ENCODE assay signal across 8 cellular contexts in the genomic region with DNA sequence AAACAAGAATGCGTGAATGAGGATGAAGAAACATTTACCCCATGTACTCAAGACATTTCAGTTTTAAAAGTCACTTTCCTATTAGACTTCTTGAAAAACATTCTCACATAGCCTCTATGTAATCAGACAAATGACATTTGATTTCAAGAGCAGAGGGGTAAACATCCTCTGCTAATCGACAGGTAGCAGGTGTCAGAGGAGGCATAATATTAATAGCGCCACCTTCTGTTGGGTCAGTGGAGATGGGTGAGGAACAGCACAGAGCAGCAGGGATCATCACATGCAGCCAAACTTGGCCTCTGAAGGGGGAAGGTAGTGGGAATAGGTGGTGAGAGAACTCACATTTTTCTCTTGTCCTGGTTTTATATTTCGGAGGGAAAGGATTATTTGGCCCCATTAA. TPM values are rescaled to one million over a fixed set of nuclear protein-coding genes. Genes with fewer than 3 reads are reported as not detected.
DNase-seq lines count a peak whose midpoint lies in the region; ATAC-seq, FAIRE-seq and TF ChIP-seq lines count a peak whose summit lies in the region.

No MANE protein-coding gene starts in this region.

- H3K4me1 ChIP-seq in foreskin keratinocyte = peaks cover 4% of the 10 kb centered on the region
- peaks cover 9 to 11% of the 10 kb centered on the region in 2 donors for H3K4me1 ChIP-seq in gastrocnemius medialis

- no peak for FAIRE-seq in RCC 7860 (lab: Jason Lieb, UNC)

- no peaks in the 10 kb centered on the region for H3K9me3 ChIP-seq in gastrocnemius medialis

- no peaks in the 10 kb centered on the region for H3K9me3 Mint-ChIP-seq in stimulated activated naive CD8-positive, alpha-beta T cell treated with anti-CD3 and anti-CD28 coated beads, Interleukin-15, amount 100 ng/mL, for 72 hours

- H3K4me3 ChIP-seq in gastrocnemius medialis = no peak overlapping the region

- no peak overlapping the region for H3K27ac Mint-ChIP-seq in stimulated activated naive CD8-positive, alpha-beta T cell treated with anti-CD3 and anti-CD28 coated beads, Interleukin-15, amount 100 ng/mL, for 72 hours

- peak; percentile 32 for ATAC-seq in foreskin keratinocyte
- no peak for ATAC-seq in HG03469 (IDR thresholded peaks at IDR 0.05; ENCODE audit: unreplicated experiment)
- ATAC-seq in stimulated activated naive CD8-positive, alpha-beta T cell treated with anti-CD3 and anti-CD28 coated beads, Interleukin-15, amount 100 ng/mL, for 72 hours = no peak
- no peak for ATAC-seq in gastrocnemius medialis

- H3K27ac ChIP-seq in foreskin keratinocyte (no peak overlapping the region), gastrocnemius medialis (no peak overlapping the region)

- H3K27me3 Mint-ChIP-seq in stimulated activated naive CD8-positive, alpha-beta T cell treated with anti-CD3 and anti-CD28 coated beads, Interleukin-15, amount 100 ng/mL, for 72 hours = no peaks in the 10 kb centered on the region

- H3K4me1 Mint-ChIP-seq in stimulated activated naive CD8-positive, alpha-beta T cell treated with anti-CD3 and anti-CD28 coated beads, Interleukin-15, amount 100 ng/mL, for 72 hours = peaks cover 19% of the 10 kb centered on the region

- H3K36me3 ChIP-seq in gastrocnemius medialis = peaks cover 0 to 27% of the 10 kb centered on the region in 2 donors

- no peak overlapping the region for H3K4me3 Mint-ChIP-seq in stimulated activated naive CD8-positive, alpha-beta T cell treated with anti-CD3 and anti-CD28 coated beads, Interleukin-15, amount 100 ng/mL, for 72 hours

- H3K27me3 ChIP-seq in foreskin keratinocyte = no peaks in the 10 kb centered on the region
- no peaks in the 10 kb centered on the region for H3K27me3 ChIP-seq in gastrocnemius medialis

- no peak for TF ChIP-seq POLR2A in gastrocnemius medialis (IDR thresholded peaks at IDR 0.05)

- in situ Hi-C loops in gastrocnemius medialis (cut with MboI; ENCODE audit: low sequenced_read_pairs in 4 of 4) = loop anchor here in 2 of 4 donors (25.0 kb wide), 1 partner anchor 603 kb away; a partner anchor contains a TSS

- intact Hi-C loops in gastrocnemius medialis (cut with DNase I; ENCODE audit: low total_unique reads) = loop anchor here (5.0 to 10.0 kb wide), 3 partner anchors 305 to 595 kb away; a partner anchor contains a TSS

- no peak for DNase-seq in AG09319 (ENCODE audit: extremely low read depth, low read depth)
- DNase-seq in RCC 7860 (ENCODE audit: low spot score) = peak; percentile 16
- no peak for DNase-seq in foreskin keratinocyte
- no peak for DNase-seq in NCI-H2227 (lab: John Stamatoyannopoulos, UW; ENCODE audit: unreplicated experiment)
- no peak for DNase-seq in stimulated activated naive CD8-positive, alpha-beta T cell treated with anti-CD3 and anti-CD28 coated beads, Interleukin-15, amount 100 ng/mL, for 72 hours
- DNase-seq in gastrocnemius medialis = no peak

- TF ChIP-seq CTCF in AG09319 (IDR thresholded peaks at IDR 0.05; ENCODE audit: low read depth, low read length) (peak; percentile 31), GM12873 (IDR thresholded peaks at IDR 0.05; ENCODE audit: insufficient read depth, low read depth, low read length, missing control alignments) (peak; percentile 60), foreskin keratinocyte (conservative IDR thresholded peaks at IDR 0.05) (peak; percentile 65), gastrocnemius medialis (IDR thresholded peaks at IDR 0.05 in 4 of 5, conservative IDR thresholded peaks at IDR 0.05 in 1 of 5) (peak in 1 of 5 experiments; percentile 26)

RNA-seq across cellular contexts. Expression of a gene that starts 3.3 kb away (rescaled TPM):
- total RNA-seq in foreskin keratinocyte (3.2 and 4.0 TPM in 2 replicates), gastrocnemius medialis (1 to 10 TPM in 3 of 4 donors, under 1 TPM in 1; 0.95 to 1.9 (median 1.2) TPM)
- 1.1 and 1.3 TPM in 2 replicates for polyA plus RNA-seq in foreskin keratinocyte

RNA-seq across cellular contexts. Expression of a gene that starts 9.0 kb away (rescaled TPM):
- total RNA-seq in foreskin keratinocyte (11.7 and 13.0 TPM in 2 replicates), gastrocnemius medialis (1 to 10 TPM; 3.5 to 9.7 (median 6.6) TPM)
- polyA plus RNA-seq in foreskin keratinocyte = 16.6 and 16.9 TPM in 2 replicates
